9 cellular contexts compared by ENCODE assay signal in genomic region chr9:74887041-74887980, GRCh38. TPM values are rescaled to one million over a fixed set of nuclear protein-coding genes. Genes with fewer than 3 reads are reported as not detected.
DNase-seq lines count a peak whose midpoint lies in the region; TF ChIP-seq lines count a peak whose summit lies in the region.
"Had no signal": no experiment of that assay in that cellular context is flagged by ENCODE, and none has a peak within 500 bp of the region (broad histone marks: within the 10 kb centered on the region; RNA-seq: fewer than 3 reads in every experiment).

Gene TRPM6, minus strand, starts transcription at chr9:74887921. Its CDS starts 65 bp downstream, at chr9:74887856.

- DNase-seq in SIG-M5 treated with dmso at 0.1 percent for 504 hours (lab: John Stamatoyannopoulos, UW; ENCODE audit: unreplicated experiment) (peak; percentile 26), SIG-M5 (lab: John Stamatoyannopoulos, UW) (no peak), NCI-H1105 (lab: John Stamatoyannopoulos, UW) (peak; percentile 68), T1000 (lab: John Stamatoyannopoulos, UW) (peak; percentile 6), colonic mucosa (peak; percentile 88), kidney glomerular epithelial cell (lab: John Stamatoyannopoulos, UW) (peak; percentile 46), smooth muscle cell of the brain vasculature (ENCODE audit: low read depth, low spot score) (peak; percentile 15), GM20000 (ENCODE audit: low spot score) (no peak)
- DNase-seq: DND-41 had no signal

- no peak for TF ChIP-seq CTCF in colonic mucosa (IDR thresholded peaks at IDR 0.05)
- TF ChIP-seq CTCF in GM20000 (IDR thresholded peaks at IDR 0.05; ENCODE audit: extremely low read depth, missing control alignments) = no peak

- peak within 1 kb of the TSS; percentile 40 to 72 for H3K9ac ChIP-seq in colonic mucosa (ENCODE audit: low read depth in 2 of 2, low read length in 2 of 2)

- no peaks in the 10 kb centered on the region for H3K4me1 ChIP-seq in colonic mucosa

- H3K27me3 ChIP-seq in colonic mucosa = no peaks in the 10 kb centered on the region

- intact Hi-C loops in colonic mucosa (cut with DNase I) = loop anchor here (10.0 kb wide), 1 partner anchor 187 kb away; no protein-coding TSS in a partner anchor

- peak within 1 kb of the TSS; percentile 71 for H3K27ac ChIP-seq in colonic mucosa

- no peaks in the 10 kb centered on the region for H3K36me3 ChIP-seq in colonic mucosa

- H3K9me3 ChIP-seq in colonic mucosa = no peaks in the 10 kb centered on the region

- peak within 1 kb of the TSS; percentile 68 for H3K4me3 ChIP-seq in colonic mucosa

RNA-seq across cellular contexts. Expression of gene TRPM6, which starts in this region (rescaled TPM):
- 10 to 100 TPM; 15.1 to 44.1 TPM for total RNA-seq in colonic mucosa

Comparison
In these comparisons a context has a peak if more than half of its experiments do, and no peak if none do; other contexts are left out.
1. DNase-seq: peak in SIG-M5 treated with dmso at 0.1 percent for 504 hours (single experiment), NCI-H1105 (single experiment), T1000 (single experiment), colonic mucosa (single experiment), kidney glomerular epithelial cell (single experiment) and smooth muscle cell of the brain vasculature (single experiment); none in SIG-M5 (single experiment) and GM20000 (single experiment).